ENCODE assay signal across 19 cellular contexts in the genomic region with DNA sequence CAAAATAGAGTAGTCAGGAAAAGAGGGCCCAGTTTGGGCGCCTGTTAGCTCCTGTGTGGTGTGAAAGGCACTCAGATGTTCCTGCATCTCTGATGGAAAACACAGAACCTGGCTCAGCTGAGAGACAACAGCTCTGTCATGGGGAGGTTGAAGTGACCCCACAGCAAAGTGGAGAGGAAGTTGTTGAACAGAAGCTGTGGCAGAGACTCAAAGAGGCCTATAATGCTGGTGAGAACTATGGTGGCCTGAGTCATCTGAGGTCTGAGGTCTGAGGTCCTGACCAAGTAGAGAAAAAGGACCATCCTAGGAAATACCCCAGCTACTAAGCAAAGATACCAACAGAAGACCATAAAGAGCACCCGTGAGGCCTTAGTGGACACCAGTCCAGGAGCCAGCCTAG. TPM values are rescaled to one million over a fixed set of nuclear protein-coding genes. Genes with fewer than 3 reads are reported as not detected.
A peak's percentile ranks its signal among the peaks of the same experiment; 100 is the strongest.
DNase-seq lines count a peak whose midpoint lies in the region; ATAC-seq, FAIRE-seq and TF ChIP-seq lines count a peak whose summit lies in the region.
"Had no signal": no experiment of that assay in that cellular context is flagged by ENCODE, and none has a peak within 500 bp of the region (broad histone marks: within the 10 kb centered on the region; RNA-seq: fewer than 3 reads in every experiment).

No MANE protein-coding gene starts in this region.

- TF ChIP-seq POLR2A in NB4 (IDR thresholded peaks at IDR 0.05; ENCODE audit: extremely low read depth, insufficient read length) = no peak

- no peak overlapping the region for H3K4me3 ChIP-seq in NB4 (ENCODE audit: low read depth, low read length)
- no peak overlapping the region for H3K4me3 ChIP-seq in small intestine (ENCODE audit: low read depth in 1 of 2, low read length in 2 of 2)
- H3K4me3 ChIP-seq: dorsolateral prefrontal cortex, testis had no signal

- peaks cover 0 to 3% of the 10 kb centered on the region in 2 donors for H3K9me3 Mint-ChIP-seq in activated T-cell treated with anti-CD3 and anti-CD28 coated beads, Interleukin-2, amount 50 U/mL, for 72 hours
- no peaks in the 10 kb centered on the region for H3K9me3 Mint-ChIP-seq in central memory CD8-positive, alpha-beta T cell

- WGBS in small intestine, 3 donors = 89 to 92% (median 91%) methylated on average over 2 of the region's 2 CpGs

- no peaks in the 10 kb centered on the region for H3K36me3 ChIP-seq in small intestine (ENCODE audit: control insufficient read depth in 2 of 2, insufficient read depth in 2 of 2, low read length in 2 of 2)

- H3K9me3 ChIP-seq in small intestine (ENCODE audit: control insufficient read depth, low read depth) = no peaks in the 10 kb centered on the region
- H3K9me3 ChIP-seq: SK-N-SH, testis had no signal

- peaks cover 42% of the 10 kb centered on the region for H3K4me1 Mint-ChIP-seq in activated T-cell treated with anti-CD3 and anti-CD28 coated beads, Interleukin-2, amount 50 U/mL, for 72 hours (ENCODE audit: low read depth)
- H3K4me1 Mint-ChIP-seq in central memory CD8-positive, alpha-beta T cell = peaks cover 43% of the 10 kb centered on the region

- H3K4me3 Mint-ChIP-seq in activated T-cell treated with anti-CD3 and anti-CD28 coated beads, Interleukin-2, amount 50 U/mL, for 72 hours = peak overlapping the region in 1 of 2 donors; percentile 23
- H3K4me3 Mint-ChIP-seq in central memory CD8-positive, alpha-beta T cell = no peak overlapping the region

- peak; percentile 94 to 95 for ATAC-seq in activated T-cell treated with anti-CD3 and anti-CD28 coated beads, Interleukin-2, amount 50 U/mL, for 72 hours (replicated peaks in 1 of 2)
- no peak for ATAC-seq in central memory CD8-positive, alpha-beta T cell (replicated peaks; ENCODE audit: extremely low read depth, poor library complexity, severe bottlenecking)
- peak; percentile 76 for ATAC-seq in stimulated activated naive CD8-positive, alpha-beta T cell treated with anti-CD3 and anti-CD28 coated beads, Interleukin-15, Interleukin-2, amounts not matched to agents 100 U/mL and 50 U/mL, for 24 hours
- ATAC-seq in left lobe of liver = no peak

- no peaks in the 10 kb centered on the region for H3K27me3 ChIP-seq in small intestine (ENCODE audit: control insufficient read depth in 2 of 2, insufficient read depth in 2 of 2, low read length in 2 of 2)
- H3K27me3 ChIP-seq: dorsolateral prefrontal cortex, testis had no signal

- H3K36me3 Mint-ChIP-seq in activated T-cell treated with anti-CD3 and anti-CD28 coated beads, Interleukin-2, amount 50 U/mL, for 72 hours (ENCODE audit: insufficient read depth in 2 of 2) = peaks cover 0 to 3% of the 10 kb centered on the region in 2 donors
- peaks cover 4% of the 10 kb centered on the region for H3K36me3 Mint-ChIP-seq in central memory CD8-positive, alpha-beta T cell (ENCODE audit: insufficient read depth)

- H3K27ac Mint-ChIP-seq in activated T-cell treated with anti-CD3 and anti-CD28 coated beads, Interleukin-2, amount 50 U/mL, for 72 hours = peak overlapping the region; percentile 83
- H3K27ac Mint-ChIP-seq in central memory CD8-positive, alpha-beta T cell (ENCODE audit: low read depth) = peak overlapping the region; percentile 18
- H3K27ac Mint-ChIP-seq: CD4-positive, CD25-positive, alpha-beta regulatory T cell; progenitor cell of endocrine pancreas had no signal

- peak; percentile 43 to 45 for DNase-seq in activated T-cell treated with anti-CD3 and anti-CD28 coated beads, Interleukin-2, amount 50 U/mL, for 72 hours
- no peak for DNase-seq in activated T-cell treated with anti-CD3 and anti-CD28 coated beads, Interleukin-2, amount 50 U/mL, for 1 hour
- DNase-seq in NB4 (ENCODE audit: low read depth) (peak; percentile 11), NOMO-1 treated with DMSO at 0.1 percent for 48 hours (lab: John Stamatoyannopoulos, UW; ENCODE audit: unreplicated experiment) (no peak), small intestine (no peak), left lobe of liver (ENCODE audit: low spot score) (no peak)
- DNase-seq in central memory CD8-positive, alpha-beta T cell (ENCODE audit: low spot score in 2 of 2) = no peak
- no peak for DNase-seq in stimulated activated naive CD8-positive, alpha-beta T cell treated with anti-CD3 and anti-CD28 coated beads, Interleukin-15, Interleukin-2, amounts not matched to agents 100 U/mL and 50 U/mL, for 24 hours
- DNase-seq: CD4-positive, CD25-positive, alpha-beta regulatory T cell; dorsolateral prefrontal cortex; erythroblast; foreskin melanocyte; NCI-H187 treated with DMSO at 0.1 percent for 48 hours; SK-N-SH; T1000; testis had no signal

- no peaks in the 10 kb centered on the region for H3K27me3 Mint-ChIP-seq in activated T-cell treated with anti-CD3 and anti-CD28 coated beads, Interleukin-2, amount 50 U/mL, for 72 hours (ENCODE audit: low read depth)
- H3K27me3 Mint-ChIP-seq in central memory CD8-positive, alpha-beta T cell = no peaks in the 10 kb centered on the region
- H3K27me3 Mint-ChIP-seq: CD4-positive, CD25-positive, alpha-beta regulatory T cell; progenitor cell of endocrine pancreas had no signal

- no peak for TF ChIP-seq CTCF in NB4 (IDR thresholded peaks at IDR 0.05; ENCODE audit: low read depth, low read length)

- no peak for FAIRE-seq in small intestine (lab: Jason Lieb, UNC)
- FAIRE-seq: GM12892, H54 had no signal

- H3K4me1 ChIP-seq in small intestine (ENCODE audit: control insufficient read depth in 2 of 2, insufficient read depth in 1 of 2, low read depth in 1 of 2, low read length in 1 of 2) = peaks cover 0 to 3% of the 10 kb centered on the region in 2 donors
- H3K4me1 ChIP-seq: testis had no signal

- H3K27ac ChIP-seq in small intestine (ENCODE audit: low read depth in 1 of 2, low read length in 1 of 2) = no peak overlapping the region
- H3K27ac ChIP-seq: testis had no signal

RNA-seq across cellular contexts. Expression of gene JAK1, which starts 45.6 kb away (rescaled TPM):
- total RNA-seq in activated T-cell treated with anti-CD3 and anti-CD28 coated beads, Interleukin-2, amount 50 U/mL, for 72 hours = 100 to 1,000 TPM; 169 to 185 TPM
- polyA plus RNA-seq in small intestine = 10 to 100 TPM; 29.4 to 33.3 (median 31.9) TPM
- total RNA-seq in left lobe of liver = 43.3 TPM

Comparison
In these comparisons a context has a peak if more than half of its experiments do, and no peak if none do; other contexts are left out.
1. DNase-seq: peak in activated T-cell treated with anti-CD3 and anti-CD28 coated beads, Interleukin-2, amount 50 U/mL, for 72 hours (2 of 2) and NB4 (single experiment); none in activated T-cell treated with anti-CD3 and anti-CD28 coated beads, Interleukin-2, amount 50 U/mL, for 1 hour (single experiment), central memory CD8-positive, alpha-beta T cell (0 of 2), stimulated activated naive CD8-positive, alpha-beta T cell treated with anti-CD3 and anti-CD28 coated beads, Interleukin-15, Interleukin-2, amounts not matched to agents 100 U/mL and 50 U/mL, for 24 hours (single experiment), NOMO-1 treated with DMSO at 0.1 percent for 48 hours (single experiment), small intestine (single experiment) and left lobe of liver (single experiment).
2. ATAC-seq: peak in activated T-cell treated with anti-CD3 and anti-CD28 coated beads, Interleukin-2, amount 50 U/mL, for 72 hours (2 of 2) and stimulated activated naive CD8-positive, alpha-beta T cell treated with anti-CD3 and anti-CD28 coated beads, Interleukin-15, Interleukin-2, amounts not matched to agents 100 U/mL and 50 U/mL, for 24 hours (single experiment); none in central memory CD8-positive, alpha-beta T cell (single experiment) and left lobe of liver (single experiment).